8 cellular contexts compared by ENCODE assay signal in genomic region chr17:48374650-48375230, GRCh38. TPM values are rescaled to one million over a fixed set of nuclear protein-coding genes. Genes with fewer than 3 reads are reported as not detected.
A peak's percentile ranks its signal among the peaks of the same experiment; 100 is the strongest.
DNase-seq lines count a peak whose midpoint lies in the region; ATAC-seq and TF ChIP-seq lines count a peak whose summit lies in the region.

No MANE protein-coding gene starts in this region.

- no peaks in the 10 kb centered on the region for H3K9me3 ChIP-seq in MG63
- no peaks in the 10 kb centered on the region for H3K9me3 ChIP-seq in suprapubic skin

- H3K4me1 ChIP-seq in suprapubic skin = no peaks in the 10 kb centered on the region

- DNase-seq in SKM-1 treated with dmso at 0.1 percent for 144 hours (lab: John Stamatoyannopoulos, UW; ENCODE audit: unreplicated experiment) = peak; percentile 7
- no peak for DNase-seq in SKM-1 (lab: John Stamatoyannopoulos, UW; ENCODE audit: unreplicated experiment)
- peak; percentile 22 for DNase-seq in MG63
- DNase-seq in glomerular endothelial cell (ENCODE audit: extremely low read depth, low read depth, low spot score) = peak; percentile 7
- DNase-seq in suprapubic skin (ENCODE audit: low spot score in 2 of 2) = no peak

- WGBS in suprapubic skin = 77% methylated on average over 1 of the region's 1 CpG

- TF ChIP-seq EP300 in suprapubic skin (IDR thresholded peaks at IDR 0.05) = no peak

- H3K36me3 ChIP-seq in MG63 = no peaks in the 10 kb centered on the region
- H3K36me3 ChIP-seq in suprapubic skin = no peaks in the 10 kb centered on the region

- TF ChIP-seq CTCF in WI38 (IDR thresholded peaks at IDR 0.05; ENCODE audit: low read depth, low read length) = 0 out of 2 replicates have a peak, but pooled peaks have one; percentile 12
- peak; percentile 5 to 25 for TF ChIP-seq CTCF in suprapubic skin (IDR thresholded peaks at IDR 0.05)

- H3K4me3 ChIP-seq in MG63 (no peak overlapping the region), WI38 (ENCODE audit: low read depth, low read length) (no peak overlapping the region), suprapubic skin (no peak overlapping the region)

- no peak overlapping the region for H3K27ac ChIP-seq in suprapubic skin

- TF ChIP-seq POLR2A in suprapubic skin (IDR thresholded peaks at IDR 0.05) = no peak

- no peak for ATAC-seq in HG03159 (IDR thresholded peaks at IDR 0.05; ENCODE audit: unreplicated experiment)
- no peak for ATAC-seq in HG02852 (IDR thresholded peaks at IDR 0.05; ENCODE audit: unreplicated experiment)

- H3K27me3 ChIP-seq in MG63 (0 out of 2 replicates have a peak, but pooled peaks cover 5% of the 10 kb centered on the region), suprapubic skin (peaks cover 46% of the 10 kb centered on the region)

RNA-seq across cellular contexts. Expression of gene SKAP1, which starts 55.3 kb away (rescaled TPM):
- not detected in 2 replicates for total RNA-seq in MG63 (2014; rRNA removed; shearing (Covaris generic); ENCODE audit: low replicate concordance)
- total RNA-seq in glomerular endothelial cell (0.58 and 0.99 TPM in 2 replicates), suprapubic skin (1 to 10 TPM in 2 of 4 donors, not detected in 2; 1.0 to 1.5 TPM)

Comparison
In these comparisons a context has a peak if more than half of its experiments do, and no peak if none do; other contexts are left out.
1. DNase-seq: peak in SKM-1 treated with dmso at 0.1 percent for 144 hours (single experiment), MG63 (single experiment) and glomerular endothelial cell (single experiment); none in SKM-1 (single experiment) and suprapubic skin (0 of 2).